8 cellular contexts compared by ENCODE assay signal in genomic region chr1:87335175-87335992, GRCh38. TPM values are rescaled to one million over a fixed set of nuclear protein-coding genes. Genes with fewer than 3 reads are reported as not detected.
A peak's percentile ranks its signal among the peaks of the same experiment; 100 is the strongest.
DNase-seq lines count a peak whose midpoint lies in the region; ATAC-seq and TF ChIP-seq lines count a peak whose summit lies in the region.

No MANE protein-coding gene starts in this region.

- POLR2A ChIA-PET in AG04450 (lab: Yijun Ruan, JAX), result interaction anchor here (1.1 kb wide), 1 partner anchor 350 kb away, joined by 3 read pairs; no protein-coding TSS in a partner anchor

- peaks cover 2% of the 10 kb centered on the region for H3K4me1 ChIP-seq in endodermal cell (ENCODE audit: control insufficient read depth, insufficient read depth, low read length)
- peaks cover 10% of the 10 kb centered on the region for H3K4me1 ChIP-seq in mesendoderm (ENCODE audit: control insufficient read depth, low read depth, low read length)

- H3K9me3 Mint-ChIP-seq in endodermal cell, result no peaks in the 10 kb centered on the region

- H2BK120ac ChIP-seq in mesendoderm (ENCODE audit: low read depth, low read length), result peak overlapping the region; percentile 89

- no peak for DNase-seq in AG04450 (ENCODE audit: low read depth, low spot score)
- DNase-seq in NCI-H748 (lab: John Stamatoyannopoulos, UW; ENCODE audit: unreplicated experiment), result peak; percentile 83
- DNase-seq in activated CD8-positive, alpha-beta memory T cell treated with anti-CD3 and anti-CD28 coated beads for 48 hours (ENCODE audit: low read depth in 2 of 3, low spot score in 2 of 3), result peak in 2 of 3 experiments; percentile 34 to 42
- peak; percentile 80 for DNase-seq in endodermal cell
- peak; percentile 78 for DNase-seq in mesendoderm
- peak; percentile 44 for DNase-seq in stimulated activated CD8-positive, alpha-beta memory T cell treated with anti-CD3 and anti-CD28 coated beads, Interleukin-7, amount 100 ng/mL, for 24 hours (ENCODE audit: low read depth)

- H2BK5ac ChIP-seq in mesendoderm (ENCODE audit: low read length), result no peak overlapping the region

- no peaks in the 10 kb centered on the region for H3K27me3 Mint-ChIP-seq in endodermal cell (ENCODE audit: insufficient read depth)

- no peak overlapping the region for H4K5ac ChIP-seq in mesendoderm (ENCODE audit: low read length)

- peaks cover 10% of the 10 kb centered on the region for H3K79me1 ChIP-seq in mesendoderm (ENCODE audit: low read length)

- H3K36me3 ChIP-seq in endodermal cell (ENCODE audit: control insufficient read depth, insufficient read depth, low read length), result peaks cover 20% of the 10 kb centered on the region
- peaks cover 4% of the 10 kb centered on the region for H3K36me3 ChIP-seq in mesendoderm (ENCODE audit: control insufficient read depth, insufficient read depth, low read length)

- ATAC-seq in GM18861 (IDR thresholded peaks at IDR 0.05; ENCODE audit: unreplicated experiment) (peak; percentile 40), HG03066 (IDR thresholded peaks at IDR 0.05; ENCODE audit: low read depth, unreplicated experiment) (peak; percentile 43)

- peak overlapping the region; percentile 99 for H3K18ac ChIP-seq in mesendoderm (ENCODE audit: low read length)

- peak overlapping the region; percentile 88 for H3K27ac Mint-ChIP-seq in endodermal cell

- H3K27ac ChIP-seq in AG04450 (ENCODE audit: low read depth, low read length), result peak overlapping the region; percentile 52
- H3K27ac ChIP-seq in endodermal cell (ENCODE audit: low read depth, low read length), result no peak overlapping the region
- peak overlapping the region; percentile 48 for H3K27ac ChIP-seq in mesendoderm (ENCODE audit: low read depth, low read length)

- no peak overlapping the region for H3K23ac ChIP-seq in mesendoderm (ENCODE audit: low read length)

- no peak overlapping the region for H2AK5ac ChIP-seq in mesendoderm (ENCODE audit: low read length)

- peak overlapping the region; percentile 25 for H3K4me2 ChIP-seq in mesendoderm (ENCODE audit: low read length)

- H3K4ac ChIP-seq in mesendoderm (ENCODE audit: low read depth, low read length), result peak overlapping the region; percentile 58

- H3K4me1 Mint-ChIP-seq in endodermal cell, result peaks cover 39% of the 10 kb centered on the region

- H3K27me3 ChIP-seq in AG04450 (ENCODE audit: control insufficient read depth, insufficient read depth, low read length) (no peaks in the 10 kb centered on the region), endodermal cell (ENCODE audit: control insufficient read depth, insufficient read depth, low read length, poor library complexity, severe bottlenecking) (no peaks in the 10 kb centered on the region), mesendoderm (ENCODE audit: insufficient read depth, low read length, poor library complexity) (no peaks in the 10 kb centered on the region)

- WGBS in endodermal cell (ENCODE audit: insufficient coverage in 1 of 2, insufficient read length in 1 of 2), 2 experiments, result 3 to 9% methylated on average over 14 to 58 of the region's 62 CpGs
- WGBS in mesendoderm (ENCODE audit: extremely low coverage, insufficient coverage, low lambda C conversion rate), result no CpG with 5 or more reads among the region's 62 CpGs

- CTCF ChIA-PET in AG04450 (lab: Charles Lee), result interaction anchor here (0.6 to 2.7 kb wide), 15 partner anchors 7 to 1008 kb away, joined by 3 to 15 read pairs (median 4); no protein-coding TSS in a partner anchor

- H3K4me3 Mint-ChIP-seq in endodermal cell, result peak overlapping the region; percentile 72

- H3K79me2 ChIP-seq in mesendoderm (ENCODE audit: control insufficient read depth, insufficient read depth, low read length), result peaks cover 40% of the 10 kb centered on the region

- H3K56ac ChIP-seq in mesendoderm (ENCODE audit: low read length), result peak overlapping the region; percentile 84

- H3K9ac ChIP-seq in endodermal cell (ENCODE audit: extremely low read depth, low read length, poor library complexity, severe bottlenecking), result peak overlapping the region; percentile 34
- peak overlapping the region; percentile 72 for H3K9ac ChIP-seq in mesendoderm (ENCODE audit: low read length)

- peak overlapping the region; percentile 98 for H4K8ac ChIP-seq in mesendoderm (ENCODE audit: low read depth, low read length)

- peak overlapping the region; percentile 93 for H2BK15ac ChIP-seq in mesendoderm (replicated peaks; ENCODE audit: low read depth)

- peaks cover 34% of the 10 kb centered on the region for H3K36me3 Mint-ChIP-seq in endodermal cell (ENCODE audit: low read depth)

- H3K4me3 ChIP-seq in AG04450 (ENCODE audit: low read depth, low read length), result peak overlapping the region; percentile 85
- H3K4me3 ChIP-seq in endodermal cell (ENCODE audit: low read length), result peak overlapping the region; percentile 80
- peak overlapping the region; percentile 36 for H3K4me3 ChIP-seq in mesendoderm (ENCODE audit: low read length)

- no peak for TF ChIP-seq CTCF in AG04450 (IDR thresholded peaks at IDR 0.05; ENCODE audit: low read depth, low read length)
- no peak for TF ChIP-seq CTCF in endodermal cell (conservative IDR thresholded peaks at IDR 0.05)

- H3K9me3 ChIP-seq in AG04450 (ENCODE audit: control insufficient read depth, insufficient read depth, low read length) (no peaks in the 10 kb centered on the region; the same call in 1 of the 2 replicates), endodermal cell (ENCODE audit: control insufficient read depth, low read length) (no peaks in the 10 kb centered on the region)

RNA-seq across cellular contexts. Expression of gene LMO4, which starts 6.7 kb away (rescaled TPM):
- polyA plus RNA-seq in AG04450 (2011; rRNA removed), result 115 and 138 TPM in 2 replicates
- 55.6 and 56.1 TPM in 2 replicates for polyA minus RNA-seq in AG04450 (2011; rRNA and poly(A)+ RNA removed)
- total RNA-seq in endodermal cell, result 10 to 100 TPM; 38.3 to 49.3 TPM
- 105 TPM for polyA plus RNA-seq in endodermal cell (2013, experiment 1 of 2)
- polyA plus RNA-seq in endodermal cell (2013, experiment 2 of 2), result 97.7 TPM
- polyA plus RNA-seq in mesendoderm (2013, experiment 1 of 2), result 68.6 TPM
- 70.1 TPM for polyA plus RNA-seq in mesendoderm (2013, experiment 2 of 2)
